14 cellular contexts compared by ENCODE assay signal in genomic region chr4:169142390-169142789, GRCh38.
"Had no signal": no experiment of that assay in that cellular context is flagged by ENCODE, and none has a peak within 500 bp of the region (broad histone marks: within the 10 kb centered on the region; RNA-seq: fewer than 3 reads in every experiment).

No MANE protein-coding gene starts in this region.

- H3K9me3 Mint-ChIP-seq: activated CD4-positive, alpha-beta memory T cell treated with anti-CD3 and anti-CD28 coated beads, Interleukin-2, amount 10 ng/mL, durations not matched to agents 7 days and 5 days; activated naive CD8-positive, alpha-beta T cell treated with anti-CD3 and anti-CD28 coated beads, Interleukin-2, amount 10 ng/mL, durations not matched to agents 7 days and 5 days; naive thymus-derived CD8-positive, alpha-beta T cell; T-helper 2 cell treated with Interferon-gamma antibody and Interleukin-4, amounts not matched to agents 5 μg/mL and 100 μg/mL, for 36 hours had no signal

- H3K27ac Mint-ChIP-seq: activated CD4-positive, alpha-beta memory T cell treated with anti-CD3 and anti-CD28 coated beads, Interleukin-2, amount 10 ng/mL, durations not matched to agents 7 days and 5 days; activated naive CD8-positive, alpha-beta T cell treated with anti-CD3 and anti-CD28 coated beads, Interleukin-2, amount 10 ng/mL, durations not matched to agents 7 days and 5 days; naive thymus-derived CD8-positive, alpha-beta T cell; T-helper 2 cell treated with Interferon-gamma antibody and Interleukin-4, amounts not matched to agents 5 μg/mL and 100 μg/mL, for 36 hours had no signal

- DNase-seq: activated CD4-positive, alpha-beta memory T cell treated with anti-CD3 and anti-CD28 coated beads, Interleukin-2, amount 10 ng/mL, durations not matched to agents 7 days and 5 days; activated naive CD8-positive, alpha-beta T cell treated with anti-CD3 and anti-CD28 coated beads, Interleukin-2, amount 10 ng/mL, durations not matched to agents 7 days and 5 days; cortex of kidney; effector CD8-positive, alpha-beta T cell; foreskin melanocyte; heart left ventricle; mammary epithelial cell; naive thymus-derived CD8-positive, alpha-beta T cell; small intestine; tibial artery; uterus had no signal

- H3K4me3 Mint-ChIP-seq: activated CD4-positive, alpha-beta memory T cell treated with anti-CD3 and anti-CD28 coated beads, Interleukin-2, amount 10 ng/mL, durations not matched to agents 7 days and 5 days; activated naive CD8-positive, alpha-beta T cell treated with anti-CD3 and anti-CD28 coated beads, Interleukin-2, amount 10 ng/mL, durations not matched to agents 7 days and 5 days; naive thymus-derived CD8-positive, alpha-beta T cell; T-helper 2 cell treated with Interferon-gamma antibody and Interleukin-4, amounts not matched to agents 5 μg/mL and 100 μg/mL, for 36 hours had no signal

- H3K27me3 ChIP-seq: heart left ventricle, right atrium auricular region, tibial artery, uterus had no signal

- H3K4me1 Mint-ChIP-seq: activated CD4-positive, alpha-beta memory T cell treated with anti-CD3 and anti-CD28 coated beads, Interleukin-2, amount 10 ng/mL, durations not matched to agents 7 days and 5 days; activated naive CD8-positive, alpha-beta T cell treated with anti-CD3 and anti-CD28 coated beads, Interleukin-2, amount 10 ng/mL, durations not matched to agents 7 days and 5 days; naive thymus-derived CD8-positive, alpha-beta T cell had no signal

- ATAC-seq: heart left ventricle; naive thymus-derived CD8-positive, alpha-beta T cell had no signal

- H3K36me3 Mint-ChIP-seq: activated naive CD8-positive, alpha-beta T cell treated with anti-CD3 and anti-CD28 coated beads, Interleukin-2, amount 10 ng/mL, durations not matched to agents 7 days and 5 days; naive thymus-derived CD8-positive, alpha-beta T cell had no signal

- FAIRE-seq: small intestine had no signal

- H3K36me3 ChIP-seq: heart left ventricle, right atrium auricular region, tibial artery, uterus had no signal

- H3K27ac ChIP-seq: epithelial cell of prostate, heart left ventricle, right atrium auricular region, tibial artery, uterus had no signal

- H3K27me3 Mint-ChIP-seq: naive thymus-derived CD8-positive, alpha-beta T cell had no signal

- H3K9me3 ChIP-seq: heart left ventricle, right atrium auricular region, tibial artery, uterus had no signal

- H3K4me1 ChIP-seq: right atrium auricular region, uterus had no signal

- H3K4me3 ChIP-seq: heart left ventricle, right atrium auricular region, tibial artery, uterus had no signal
